In the genomic region with DNA sequence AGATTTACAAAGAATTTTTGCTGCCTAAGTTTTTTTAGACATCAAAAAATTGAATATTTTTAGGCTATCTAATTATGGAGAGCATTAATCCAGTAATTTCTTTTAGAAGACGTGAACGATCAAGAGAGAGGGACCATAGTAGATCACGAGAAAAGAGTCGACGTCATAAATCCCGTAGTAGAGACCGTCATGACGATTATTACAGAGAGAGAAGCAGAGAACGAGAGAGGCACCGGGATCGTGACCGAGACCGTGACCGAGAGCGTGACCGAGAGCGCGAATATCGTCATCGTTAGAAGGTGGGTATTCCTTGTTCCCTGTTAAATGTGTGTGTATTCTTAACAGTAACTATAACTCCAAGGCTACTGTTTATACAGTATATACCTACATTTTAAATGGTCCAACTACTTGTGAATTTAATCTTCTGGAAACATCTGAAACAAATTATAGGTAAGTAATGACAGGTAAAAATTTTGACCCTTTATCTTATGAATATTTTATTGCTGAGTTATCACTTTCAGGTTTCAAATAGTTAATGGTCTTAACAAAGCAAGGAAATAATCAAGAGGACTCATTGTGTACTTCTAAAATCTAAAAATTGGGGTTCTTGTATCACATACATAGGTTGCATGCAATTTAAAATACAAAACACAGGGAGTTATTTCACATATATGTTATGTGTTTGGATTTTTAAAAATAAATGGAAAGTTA, we compare ENCODE assay signal across 2 cellular contexts.
TF ChIP-seq lines count a peak whose summit lies in the region.

No MANE protein-coding gene starts in this region.

TF ChIP-seq in HepG2, 621 proteins besides CTCF, POLR2A, EP300 and RAD21:
- peak; percentile 85 for TF ChIP-seq MAFF (IDR thresholded peaks at IDR 0.05; ENCODE audit: low read depth, low read length)
- TF ChIP-seq ZNF44 (CRISPR knock-in tag; IDR thresholded peaks at IDR 0.05), result no peak
- peak; percentile 47 for TF ChIP-seq RBM22 (optimal IDR thresholded peaks at IDR 0.05; ENCODE audit: low read length)
- no peak for TF ChIP-seq MZF1 (CRISPR knock-in tag; IDR thresholded peaks at IDR 0.05; ENCODE audit: borderline replicate concordance)
- TF ChIP-seq MAFK (conservative IDR thresholded peaks at IDR 0.05 in 1 of 2, IDR thresholded peaks at IDR 0.05 in 1 of 2; ENCODE audit: low read length in 2 of 2), result peak; percentile 77 to 92
TF ChIP-seq in HepG2: peak in this region for 3.

TF ChIP-seq in K562, 482 proteins besides CTCF, POLR2A, EP300 and RAD21 (continues in another document):
- TF ChIP-seq KLF1 (tag; IDR thresholded peaks at IDR 0.05) (no peak), ZNF589 (CRISPR knock-in tag; IDR thresholded peaks at IDR 0.05; ENCODE audit: low read depth) (no peak), OTX1 (CRISPR knock-in tag; IDR thresholded peaks at IDR 0.05) (no peak), C11orf30 (IDR thresholded peaks at IDR 0.05; ENCODE audit: low read depth) (peak; percentile 84), COPS2 (conservative IDR thresholded peaks at IDR 0.05) (no peak), ESRRB (CRISPR knock-in tag; IDR thresholded peaks at IDR 0.05; ENCODE audit: borderline replicate concordance) (no peak), YBX1 (IDR thresholded peaks at IDR 0.05) (no peak), NCOR1 (IDR thresholded peaks at IDR 0.05) (no peak), CHD4 (IDR thresholded peaks at IDR 0.05; ENCODE audit: insufficient read depth, insufficient replicate concordance, low read depth, low read length, poor library complexity, severe bottlenecking) (no peak), FOXK2 (conservative IDR thresholded peaks at IDR 0.05 in 1 of 2, IDR thresholded peaks at IDR 0.05 in 1 of 2; ENCODE audit: low read depth in 2 of 2) (no peak), SAFB2 (IDR thresholded peaks at IDR 0.05; ENCODE audit: borderline replicate concordance, low read depth, low read length, severe bottlenecking) (no peak), CBFA2T2 (conservative IDR thresholded peaks at IDR 0.05) (no peak), SAP30 (IDR thresholded peaks at IDR 0.05; ENCODE audit: borderline replicate concordance, insufficient read depth, low read depth, low read length, poor library complexity, severe bottlenecking) (no peak), SRSF7 (optimal IDR thresholded peaks at IDR 0.05; ENCODE audit: low read depth, low read length) (no peak), HNRNPL (IDR thresholded peaks at IDR 0.05; ENCODE audit: low read depth, low read length) (no peak), ZNF384 (IDR thresholded peaks at IDR 0.05; ENCODE audit: low read depth, low read length) (no peak), MAFG (tag; conservative IDR thresholded peaks at IDR 0.05) (peak; percentile 77), RFX5 (IDR thresholded peaks at IDR 0.05; ENCODE audit: low read depth, low read length) (no peak), BRF1 (IDR thresholded peaks at IDR 0.05; ENCODE audit: borderline replicate concordance, extremely low read depth, insufficient read length) (no peak), STAT5B (CRISPR knock-in tag; IDR thresholded peaks at IDR 0.05) (no peak), ZNF274 (IDR thresholded peaks at IDR 0.05; ENCODE audit: borderline replicate concordance, low read depth, low read length) (no peak), SMAD2 (IDR thresholded peaks at IDR 0.05; ENCODE audit: low read depth, low read length) (no peak), SRSF1 (IDR thresholded peaks at IDR 0.05; ENCODE audit: low read depth, low read length) (no peak), MAFF (IDR thresholded peaks at IDR 0.05; ENCODE audit: low read length) (peak; percentile 71), ZNF431 (CRISPR knock-in tag; IDR thresholded peaks at IDR 0.05) (no peak), ZNF174 (CRISPR knock-in tag; IDR thresholded peaks at IDR 0.05) (no peak), PCBP2 (IDR thresholded peaks at IDR 0.05; ENCODE audit: low read depth, low read length, poor library complexity, severe bottlenecking) (no peak), NRF1 (conservative IDR thresholded peaks at IDR 0.05 in 1 of 2, IDR thresholded peaks at IDR 0.05 in 1 of 2) (no peak)
- TF ChIP-seq, protein P1, sequence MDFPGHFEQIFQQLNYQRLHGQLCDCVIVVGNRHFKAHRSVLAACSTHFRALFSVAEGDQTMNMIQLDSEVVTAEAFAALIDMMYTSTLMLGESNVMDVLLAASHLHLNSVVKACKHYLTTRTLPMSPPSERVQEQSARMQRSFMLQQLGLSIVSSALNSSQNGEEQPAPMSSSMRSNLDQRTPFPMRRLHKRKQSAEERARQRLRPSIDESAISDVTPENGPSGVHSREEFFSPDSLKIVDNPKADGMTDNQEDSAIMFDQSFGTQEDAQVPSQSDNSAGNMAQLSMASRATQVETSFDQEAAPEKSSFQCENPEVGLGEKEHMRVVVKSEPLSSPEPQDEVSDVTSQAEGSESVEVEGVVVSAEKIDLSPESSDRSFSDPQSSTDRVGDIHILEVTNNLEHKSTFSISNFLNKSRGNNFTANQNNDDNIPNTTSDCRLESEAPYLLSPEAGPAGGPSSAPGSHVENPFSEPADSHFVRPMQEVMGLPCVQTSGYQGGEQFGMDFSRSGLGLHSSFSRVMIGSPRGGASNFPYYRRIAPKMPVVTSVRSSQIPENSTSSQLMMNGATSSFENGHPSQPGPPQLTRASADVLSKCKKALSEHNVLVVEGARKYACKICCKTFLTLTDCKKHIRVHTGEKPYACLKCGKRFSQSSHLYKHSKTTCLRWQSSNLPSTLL (IDR thresholded peaks at IDR 0.05), result no peak
- TF ChIP-seq, protein P2, sequence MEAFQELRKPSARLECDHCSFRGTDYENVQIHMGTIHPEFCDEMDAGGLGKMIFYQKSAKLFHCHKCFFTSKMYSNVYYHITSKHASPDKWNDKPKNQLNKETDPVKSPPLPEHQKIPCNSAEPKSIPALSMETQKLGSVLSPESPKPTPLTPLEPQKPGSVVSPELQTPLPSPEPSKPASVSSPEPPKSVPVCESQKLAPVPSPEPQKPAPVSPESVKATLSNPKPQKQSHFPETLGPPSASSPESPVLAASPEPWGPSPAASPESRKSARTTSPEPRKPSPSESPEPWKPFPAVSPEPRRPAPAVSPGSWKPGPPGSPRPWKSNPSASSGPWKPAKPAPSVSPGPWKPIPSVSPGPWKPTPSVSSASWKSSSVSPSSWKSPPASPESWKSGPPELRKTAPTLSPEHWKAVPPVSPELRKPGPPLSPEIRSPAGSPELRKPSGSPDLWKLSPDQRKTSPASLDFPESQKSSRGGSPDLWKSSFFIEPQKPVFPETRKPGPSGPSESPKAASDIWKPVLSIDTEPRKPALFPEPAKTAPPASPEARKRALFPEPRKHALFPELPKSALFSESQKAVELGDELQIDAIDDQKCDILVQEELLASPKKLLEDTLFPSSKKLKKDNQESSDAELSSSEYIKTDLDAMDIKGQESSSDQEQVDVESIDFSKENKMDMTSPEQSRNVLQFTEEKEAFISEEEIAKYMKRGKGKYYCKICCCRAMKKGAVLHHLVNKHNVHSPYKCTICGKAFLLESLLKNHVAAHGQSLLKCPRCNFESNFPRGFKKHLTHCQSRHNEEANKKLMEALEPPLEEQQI (IDR thresholded peaks at IDR 0.05), result peak; percentile 79
- TF ChIP-seq, protein P3, sequence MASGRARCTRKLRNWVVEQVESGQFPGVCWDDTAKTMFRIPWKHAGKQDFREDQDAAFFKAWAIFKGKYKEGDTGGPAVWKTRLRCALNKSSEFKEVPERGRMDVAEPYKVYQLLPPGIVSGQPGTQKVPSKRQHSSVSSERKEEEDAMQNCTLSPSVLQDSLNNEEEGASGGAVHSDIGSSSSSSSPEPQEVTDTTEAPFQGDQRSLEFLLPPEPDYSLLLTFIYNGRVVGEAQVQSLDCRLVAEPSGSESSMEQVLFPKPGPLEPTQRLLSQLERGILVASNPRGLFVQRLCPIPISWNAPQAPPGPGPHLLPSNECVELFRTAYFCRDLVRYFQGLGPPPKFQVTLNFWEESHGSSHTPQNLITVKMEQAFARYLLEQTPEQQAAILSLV (tag; IDR thresholded peaks at IDR 0.05), result no peak
- TF ChIP-seq, protein P4, sequence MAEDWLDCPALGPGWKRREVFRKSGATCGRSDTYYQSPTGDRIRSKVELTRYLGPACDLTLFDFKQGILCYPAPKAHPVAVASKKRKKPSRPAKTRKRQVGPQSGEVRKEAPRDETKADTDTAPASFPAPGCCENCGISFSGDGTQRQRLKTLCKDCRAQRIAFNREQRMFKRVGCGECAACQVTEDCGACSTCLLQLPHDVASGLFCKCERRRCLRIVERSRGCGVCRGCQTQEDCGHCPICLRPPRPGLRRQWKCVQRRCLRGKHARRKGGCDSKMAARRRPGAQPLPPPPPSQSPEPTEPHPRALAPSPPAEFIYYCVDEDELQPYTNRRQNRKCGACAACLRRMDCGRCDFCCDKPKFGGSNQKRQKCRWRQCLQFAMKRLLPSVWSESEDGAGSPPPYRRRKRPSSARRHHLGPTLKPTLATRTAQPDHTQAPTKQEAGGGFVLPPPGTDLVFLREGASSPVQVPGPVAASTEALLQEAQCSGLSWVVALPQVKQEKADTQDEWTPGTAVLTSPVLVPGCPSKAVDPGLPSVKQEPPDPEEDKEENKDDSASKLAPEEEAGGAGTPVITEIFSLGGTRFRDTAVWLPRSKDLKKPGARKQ (CRISPR knock-in tag; IDR thresholded peaks at IDR 0.05), result no peak
- TF ChIP-seq, protein P5, sequence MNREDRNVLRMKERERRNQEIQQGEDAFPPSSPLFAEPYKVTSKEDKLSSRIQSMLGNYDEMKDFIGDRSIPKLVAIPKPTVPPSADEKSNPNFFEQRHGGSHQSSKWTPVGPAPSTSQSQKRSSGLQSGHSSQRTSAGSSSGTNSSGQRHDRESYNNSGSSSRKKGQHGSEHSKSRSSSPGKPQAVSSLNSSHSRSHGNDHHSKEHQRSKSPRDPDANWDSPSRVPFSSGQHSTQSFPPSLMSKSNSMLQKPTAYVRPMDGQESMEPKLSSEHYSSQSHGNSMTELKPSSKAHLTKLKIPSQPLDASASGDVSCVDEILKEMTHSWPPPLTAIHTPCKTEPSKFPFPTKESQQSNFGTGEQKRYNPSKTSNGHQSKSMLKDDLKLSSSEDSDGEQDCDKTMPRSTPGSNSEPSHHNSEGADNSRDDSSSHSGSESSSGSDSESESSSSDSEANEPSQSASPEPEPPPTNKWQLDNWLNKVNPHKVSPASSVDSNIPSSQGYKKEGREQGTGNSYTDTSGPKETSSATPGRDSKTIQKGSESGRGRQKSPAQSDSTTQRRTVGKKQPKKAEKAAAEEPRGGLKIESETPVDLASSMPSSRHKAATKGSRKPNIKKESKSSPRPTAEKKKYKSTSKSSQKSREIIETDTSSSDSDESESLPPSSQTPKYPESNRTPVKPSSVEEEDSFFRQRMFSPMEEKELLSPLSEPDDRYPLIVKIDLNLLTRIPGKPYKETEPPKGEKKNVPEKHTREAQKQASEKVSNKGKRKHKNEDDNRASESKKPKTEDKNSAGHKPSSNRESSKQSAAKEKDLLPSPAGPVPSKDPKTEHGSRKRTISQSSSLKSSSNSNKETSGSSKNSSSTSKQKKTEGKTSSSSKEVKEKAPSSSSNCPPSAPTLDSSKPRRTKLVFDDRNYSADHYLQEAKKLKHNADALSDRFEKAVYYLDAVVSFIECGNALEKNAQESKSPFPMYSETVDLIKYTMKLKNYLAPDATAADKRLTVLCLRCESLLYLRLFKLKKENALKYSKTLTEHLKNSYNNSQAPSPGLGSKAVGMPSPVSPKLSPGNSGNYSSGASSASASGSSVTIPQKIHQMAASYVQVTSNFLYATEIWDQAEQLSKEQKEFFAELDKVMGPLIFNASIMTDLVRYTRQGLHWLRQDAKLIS (CRISPR knock-in tag; IDR thresholded peaks at IDR 0.05), result no peak
- TF ChIP-seq, protein P6, sequence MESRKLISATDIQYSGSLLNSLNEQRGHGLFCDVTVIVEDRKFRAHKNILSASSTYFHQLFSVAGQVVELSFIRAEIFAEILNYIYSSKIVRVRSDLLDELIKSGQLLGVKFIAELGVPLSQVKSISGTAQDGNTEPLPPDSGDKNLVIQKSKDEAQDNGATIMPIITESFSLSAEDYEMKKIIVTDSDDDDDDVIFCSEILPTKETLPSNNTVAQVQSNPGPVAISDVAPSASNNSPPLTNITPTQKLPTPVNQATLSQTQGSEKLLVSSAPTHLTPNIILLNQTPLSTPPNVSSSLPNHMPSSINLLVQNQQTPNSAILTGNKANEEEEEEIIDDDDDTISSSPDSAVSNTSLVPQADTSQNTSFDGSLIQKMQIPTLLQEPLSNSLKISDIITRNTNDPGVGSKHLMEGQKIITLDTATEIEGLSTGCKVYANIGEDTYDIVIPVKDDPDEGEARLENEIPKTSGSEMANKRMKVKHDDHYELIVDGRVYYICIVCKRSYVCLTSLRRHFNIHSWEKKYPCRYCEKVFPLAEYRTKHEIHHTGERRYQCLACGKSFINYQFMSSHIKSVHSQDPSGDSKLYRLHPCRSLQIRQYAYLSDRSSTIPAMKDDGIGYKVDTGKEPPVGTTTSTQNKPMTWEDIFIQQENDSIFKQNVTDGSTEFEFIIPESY (CRISPR knock-in tag; IDR thresholded peaks at IDR 0.05), result 0 out of 2 replicates have a peak, but pooled peaks have one; percentile 18
- TF ChIP-seq, protein P7, sequence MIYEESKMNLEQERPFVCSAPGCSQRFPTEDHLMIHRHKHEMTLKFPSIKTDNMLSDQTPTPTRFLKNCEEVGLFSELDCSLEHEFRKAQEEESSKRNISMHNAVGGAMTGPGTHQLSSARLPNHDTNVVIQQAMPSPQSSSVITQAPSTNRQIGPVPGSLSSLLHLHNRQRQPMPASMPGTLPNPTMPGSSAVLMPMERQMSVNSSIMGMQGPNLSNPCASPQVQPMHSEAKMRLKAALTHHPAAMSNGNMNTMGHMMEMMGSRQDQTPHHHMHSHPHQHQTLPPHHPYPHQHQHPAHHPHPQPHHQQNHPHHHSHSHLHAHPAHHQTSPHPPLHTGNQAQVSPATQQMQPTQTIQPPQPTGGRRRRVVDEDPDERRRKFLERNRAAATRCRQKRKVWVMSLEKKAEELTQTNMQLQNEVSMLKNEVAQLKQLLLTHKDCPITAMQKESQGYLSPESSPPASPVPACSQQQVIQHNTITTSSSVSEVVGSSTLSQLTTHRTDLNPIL (CRISPR knock-in tag; IDR thresholded peaks at IDR 0.05), result no peak
- TF ChIP-seq, protein P8, sequence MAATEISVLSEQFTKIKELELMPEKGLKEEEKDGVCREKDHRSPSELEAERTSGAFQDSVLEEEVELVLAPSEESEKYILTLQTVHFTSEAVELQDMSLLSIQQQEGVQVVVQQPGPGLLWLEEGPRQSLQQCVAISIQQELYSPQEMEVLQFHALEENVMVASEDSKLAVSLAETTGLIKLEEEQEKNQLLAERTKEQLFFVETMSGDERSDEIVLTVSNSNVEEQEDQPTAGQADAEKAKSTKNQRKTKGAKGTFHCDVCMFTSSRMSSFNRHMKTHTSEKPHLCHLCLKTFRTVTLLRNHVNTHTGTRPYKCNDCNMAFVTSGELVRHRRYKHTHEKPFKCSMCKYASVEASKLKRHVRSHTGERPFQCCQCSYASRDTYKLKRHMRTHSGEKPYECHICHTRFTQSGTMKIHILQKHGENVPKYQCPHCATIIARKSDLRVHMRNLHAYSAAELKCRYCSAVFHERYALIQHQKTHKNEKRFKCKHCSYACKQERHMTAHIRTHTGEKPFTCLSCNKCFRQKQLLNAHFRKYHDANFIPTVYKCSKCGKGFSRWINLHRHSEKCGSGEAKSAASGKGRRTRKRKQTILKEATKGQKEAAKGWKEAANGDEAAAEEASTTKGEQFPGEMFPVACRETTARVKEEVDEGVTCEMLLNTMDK (IDR thresholded peaks at IDR 0.05; ENCODE audit: borderline replicate concordance, insufficient read depth, low read depth, low read length, poor library complexity, severe bottlenecking), result no peak
- TF ChIP-seq, protein P9, sequence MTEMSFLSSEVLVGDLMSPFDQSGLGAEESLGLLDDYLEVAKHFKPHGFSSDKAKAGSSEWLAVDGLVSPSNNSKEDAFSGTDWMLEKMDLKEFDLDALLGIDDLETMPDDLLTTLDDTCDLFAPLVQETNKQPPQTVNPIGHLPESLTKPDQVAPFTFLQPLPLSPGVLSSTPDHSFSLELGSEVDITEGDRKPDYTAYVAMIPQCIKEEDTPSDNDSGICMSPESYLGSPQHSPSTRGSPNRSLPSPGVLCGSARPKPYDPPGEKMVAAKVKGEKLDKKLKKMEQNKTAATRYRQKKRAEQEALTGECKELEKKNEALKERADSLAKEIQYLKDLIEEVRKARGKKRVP (CRISPR knock-in tag; IDR thresholded peaks at IDR 0.05), result no peak
